In genomic region chr10:8439040-8439439, GRCh38 we compare ENCODE assay signal across 17 cellular contexts.
A peak's percentile ranks its signal among the peaks of the same experiment; 100 is the strongest.
DNase-seq lines count a peak whose midpoint lies in the region; ATAC-seq, FAIRE-seq and TF ChIP-seq lines count a peak whose summit lies in the region.
"Had no signal": no experiment of that assay in that cellular context is flagged by ENCODE, and none has a peak within 500 bp of the region (broad histone marks: within the 10 kb centered on the region; RNA-seq: fewer than 3 reads in every experiment).

No MANE protein-coding gene starts in this region.

- peaks cover 10 to 29% (median 28%) of the 10 kb centered on the region in 4 donors for H3K4me1 Mint-ChIP-seq in CD4-positive, CD25-positive, alpha-beta regulatory T cell
- H3K4me1 Mint-ChIP-seq in CD4-positive, alpha-beta memory T cell = peaks cover 33 to 46% (median 40%) of the 10 kb centered on the region in 4 donors
- H3K4me1 Mint-ChIP-seq in immature natural killer cell = peaks cover 19 to 27% of the 10 kb centered on the region in 2 donors
- H3K4me1 Mint-ChIP-seq in osteocyte (ENCODE audit: unreplicated experiment) = no peaks in the 10 kb centered on the region
- H3K4me1 Mint-ChIP-seq: B cell had no signal

- H3K27me3 ChIP-seq in CD4-positive, CD25-positive, alpha-beta regulatory T cell (ENCODE audit: control insufficient read depth, insufficient read depth, low read length) = no peaks in the 10 kb centered on the region
- H3K27me3 ChIP-seq in CD4-positive, alpha-beta memory T cell (ENCODE audit: insufficient read depth, low read length) = no peaks in the 10 kb centered on the region

- H3K9ac ChIP-seq in kidney (ENCODE audit: low read length in 2 of 2) = no peak overlapping the region

- DNase-seq in CD4-positive, CD25-positive, alpha-beta regulatory T cell = no peak
- DNase-seq in CD4-positive, alpha-beta memory T cell = no peak
- DNase-seq in M059J (ENCODE audit: low read depth) = peak; percentile 50
- no peak for DNase-seq in immature natural killer cell
- DNase-seq in NCI-H187 treated with DMSO at 0.1 percent for 48 hours (lab: John Stamatoyannopoulos, UW) = no peak
- DNase-seq in kidney = no peak
- no peak for DNase-seq in osteocyte (ENCODE audit: extremely low spot score, unreplicated experiment)
- DNase-seq: DMS 273 treated with DMSO at 0.1 percent for 48 hours, EL, Karpas-422, NCI-H1930, NCI-H510A treated with DMSO at 0.1 percent for 48 hours, SHP77 treated with DMSO at 0.1 percent for 48 hours had no signal

- no peaks in the 10 kb centered on the region for H3K36me3 Mint-ChIP-seq in CD4-positive, CD25-positive, alpha-beta regulatory T cell
- H3K36me3 Mint-ChIP-seq in CD4-positive, alpha-beta memory T cell = no peaks in the 10 kb centered on the region
- H3K36me3 Mint-ChIP-seq in immature natural killer cell (no peaks in the 10 kb centered on the region), osteocyte (ENCODE audit: unreplicated experiment) (no peaks in the 10 kb centered on the region)

- ATAC-seq in CD4-positive, CD25-positive, alpha-beta regulatory T cell (ENCODE audit: low read depth in 2 of 2) = no peak

- FAIRE-seq in kidney (lab: Jason Lieb, UNC) = no peak
- FAIRE-seq: GM18507, RCC 7860 had no signal

- H3K9me3 ChIP-seq in CD4-positive, CD25-positive, alpha-beta regulatory T cell (ENCODE audit: control insufficient read depth in 2 of 2, low read length in 2 of 2) = no peaks in the 10 kb centered on the region
- no peaks in the 10 kb centered on the region for H3K9me3 ChIP-seq in CD4-positive, alpha-beta memory T cell (ENCODE audit: control insufficient read depth in 1 of 2, low read length in 2 of 2)
- H3K9me3 ChIP-seq in kidney (ENCODE audit: control insufficient read depth in 1 of 2, low read length in 2 of 2) = no peaks in the 10 kb centered on the region
- H3K9me3 ChIP-seq: HAP-1 had no signal

- H3K36me3 ChIP-seq in CD4-positive, CD25-positive, alpha-beta regulatory T cell (ENCODE audit: control insufficient read depth, insufficient read depth, low read length) = no peaks in the 10 kb centered on the region
- no peaks in the 10 kb centered on the region for H3K36me3 ChIP-seq in CD4-positive, alpha-beta memory T cell (ENCODE audit: insufficient read depth, low read length)
- no peaks in the 10 kb centered on the region for H3K36me3 ChIP-seq in kidney (ENCODE audit: control insufficient read depth in 1 of 2, insufficient read depth in 2 of 2, low read length in 2 of 2)
- H3K36me3 ChIP-seq: HAP-1 had no signal

- POLR2A ChIA-PET in CD4-positive, alpha-beta memory T cell (lab: Charles Lee; ENCODE audit: partially characterized antibody) = interaction anchor here (1.0 to 2.3 kb wide), 10 partner anchors 10 to 386 kb away, joined by 3 to 17 read pairs (median 6); no protein-coding TSS in a partner anchor

- TF ChIP-seq CTCF in kidney (IDR thresholded peaks at IDR 0.05; ENCODE audit: borderline replicate concordance, extremely low read depth, insufficient read depth) (no peak), osteocyte (IDR thresholded peaks at IDR 0.05) (no peak)

- CTCF ChIA-PET in CD4-positive, alpha-beta memory T cell (lab: Charles Lee; ENCODE audit: partially characterized antibody) = interaction anchor here (1.0 to 1.2 kb wide), 3 partner anchors 12 to 387 kb away, joined by 3 to 4 read pairs (median 3); no protein-coding TSS in a partner anchor

- peaks cover 21% of the 10 kb centered on the region for H3K4me1 ChIP-seq in CD4-positive, CD25-positive, alpha-beta regulatory T cell (ENCODE audit: control insufficient read depth, insufficient read depth, low read length, poor library complexity, severe bottlenecking)
- H3K4me1 ChIP-seq in CD4-positive, alpha-beta memory T cell (ENCODE audit: insufficient read depth, low read length) = peaks cover 28% of the 10 kb centered on the region
- no peaks in the 10 kb centered on the region for H3K4me1 ChIP-seq in kidney (ENCODE audit: control insufficient read depth in 1 of 2, insufficient read depth in 1 of 2, low read depth in 1 of 2, low read length in 2 of 2)
- H3K4me1 ChIP-seq: HAP-1 had no signal

- H3K9me3 Mint-ChIP-seq in CD4-positive, CD25-positive, alpha-beta regulatory T cell = no peaks in the 10 kb centered on the region
- no peaks in the 10 kb centered on the region for H3K9me3 Mint-ChIP-seq in CD4-positive, alpha-beta memory T cell
- H3K9me3 Mint-ChIP-seq in immature natural killer cell (no peaks in the 10 kb centered on the region), osteocyte (ENCODE audit: unreplicated experiment) (peaks cover 13% of the 10 kb centered on the region)

- H3K4me3 ChIP-seq in CD4-positive, CD25-positive, alpha-beta regulatory T cell (ENCODE audit: low read depth, low read length) = no peak overlapping the region
- H3K4me3 ChIP-seq in CD4-positive, alpha-beta memory T cell (ENCODE audit: low read length in 2 of 2) = no peak overlapping the region
- no peak overlapping the region for H3K4me3 ChIP-seq in kidney (ENCODE audit: low read length in 2 of 2)
- H3K4me3 ChIP-seq: HAP-1 had no signal

- peak overlapping the region; percentile 28 to 74 (median 67) for H3K27ac Mint-ChIP-seq in CD4-positive, CD25-positive, alpha-beta regulatory T cell
- H3K27ac Mint-ChIP-seq in CD4-positive, alpha-beta memory T cell = peak overlapping the region; percentile 15 to 90 (median 77)
- peak overlapping the region in 4 of 6 donors; percentile 50 to 83 (median 67) for H3K27ac Mint-ChIP-seq in immature natural killer cell
- H3K27ac Mint-ChIP-seq in osteocyte (ENCODE audit: unreplicated experiment) = no peak overlapping the region
- H3K27ac Mint-ChIP-seq: B cell had no signal

- intact Hi-C loops in CD4-positive, alpha-beta memory T cell (cut with micrococcal nuclease) = no loop called here
- intact Hi-C loops in kidney (cut with DNase I) = no loop called here

- H3K27me3 Mint-ChIP-seq in CD4-positive, CD25-positive, alpha-beta regulatory T cell = peaks cover 18% of the 10 kb centered on the region
- H3K27me3 Mint-ChIP-seq in CD4-positive, alpha-beta memory T cell = no peaks in the 10 kb centered on the region
- H3K27me3 Mint-ChIP-seq in immature natural killer cell (ENCODE audit: low read depth in 3 of 3) = peaks cover 2 to 9% (median 6%) of the 10 kb centered on the region in 3 donors
- H3K27me3 Mint-ChIP-seq in osteocyte (ENCODE audit: unreplicated experiment) = no peaks in the 10 kb centered on the region
- H3K27me3 Mint-ChIP-seq: B cell had no signal

- H3K27ac ChIP-seq in CD4-positive, CD25-positive, alpha-beta regulatory T cell (ENCODE audit: insufficient read depth, low read length, poor library complexity, severe bottlenecking) = no peak overlapping the region
- no peak overlapping the region for H3K27ac ChIP-seq in CD4-positive, alpha-beta memory T cell (ENCODE audit: low read depth, low read length)
- no peak overlapping the region for H3K27ac ChIP-seq in kidney (ENCODE audit: low read depth in 2 of 2, low read length in 2 of 2)

- peak overlapping the region in 1 of 4 donors; percentile 25 for H3K4me3 Mint-ChIP-seq in CD4-positive, CD25-positive, alpha-beta regulatory T cell
- peak overlapping the region in 6 of 8 donors; percentile 31 to 79 (median 41) for H3K4me3 Mint-ChIP-seq in CD4-positive, alpha-beta memory T cell
- H3K4me3 Mint-ChIP-seq in immature natural killer cell (peak overlapping the region in 1 of 5 donors; percentile 9), osteocyte (ENCODE audit: unreplicated experiment) (no peak overlapping the region)
- H3K4me3 Mint-ChIP-seq: B cell had no signal
